9 cellular contexts compared by ENCODE assay signal in the genomic region with DNA sequence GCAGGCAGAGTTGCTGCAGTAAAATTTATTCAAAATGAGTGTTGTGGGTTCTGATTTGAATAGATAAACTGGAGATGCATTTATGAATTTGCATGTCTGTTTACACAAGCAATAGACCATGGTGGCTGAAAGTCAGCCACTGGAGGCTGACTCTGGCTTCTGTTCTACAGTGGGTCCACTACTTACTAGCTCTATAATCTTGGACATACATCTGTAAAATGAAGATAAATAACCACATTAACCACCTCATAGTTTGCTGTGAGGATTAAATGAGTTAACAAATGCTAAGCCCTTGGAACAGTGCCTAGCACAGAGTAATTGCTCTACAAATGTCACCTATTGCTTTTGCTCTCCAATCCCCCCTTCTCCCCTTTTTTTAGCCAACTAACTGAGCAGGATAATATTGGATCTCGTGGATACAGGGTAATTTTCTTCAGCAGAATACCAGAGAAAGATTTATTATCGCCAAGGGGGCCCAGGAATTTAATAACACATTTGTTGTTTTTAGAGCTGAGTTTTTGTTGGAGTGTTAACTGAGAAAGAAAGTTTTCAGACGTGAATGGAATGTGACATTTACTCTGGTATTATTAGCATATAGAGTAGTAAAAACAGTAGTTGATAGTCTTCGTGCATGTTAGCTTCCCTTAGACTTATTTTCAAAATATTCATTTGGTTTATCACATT. TPM values are rescaled to one million over a fixed set of nuclear protein-coding genes. Genes with fewer than 3 reads are reported as not detected.
DNase-seq lines count a peak whose midpoint lies in the region; ATAC-seq and TF ChIP-seq lines count a peak whose summit lies in the region.
"Had no signal": no experiment of that assay in that cellular context is flagged by ENCODE, and none has a peak within 500 bp of the region (broad histone marks: within the 10 kb centered on the region; RNA-seq: fewer than 3 reads in every experiment).

No MANE protein-coding gene starts in this region.

- peaks cover 0 to 5% of the 10 kb centered on the region in 2 experiments for H3K36me3 ChIP-seq in SK-N-SH (replicated peaks in 1 of 2; ENCODE audit: control insufficient read depth in 1 of 2, insufficient read depth in 2 of 2, low read length in 1 of 2)
- H3K36me3 ChIP-seq in smooth muscle cell (ENCODE audit: low read depth), result no peaks in the 10 kb centered on the region
- H3K36me3 ChIP-seq in Peyer's patch, result no peaks in the 10 kb centered on the region
- H3K36me3 ChIP-seq: BE2C had no signal

- DNase-seq in SK-N-SH (peak; percentile 45), OCI-M1 (lab: John Stamatoyannopoulos, UW) (peak; percentile 72), smooth muscle cell (lab: John Stamatoyannopoulos, UW; ENCODE audit: unreplicated experiment) (no peak), NCI-H1105 (lab: John Stamatoyannopoulos, UW) (no peak), Peyer's patch (no peak), iPS-NIHi11 (ENCODE audit: low spot score) (no peak)
- DNase-seq: BE2C had no signal

- H3K27ac ChIP-seq in SK-N-SH (ENCODE audit: low read depth in 2 of 2, low read length in 1 of 2), result no peak overlapping the region
- H3K27ac ChIP-seq in smooth muscle cell (ENCODE audit: low read depth), result peak overlapping the region; percentile 11
- H3K27ac ChIP-seq in Peyer's patch, result no peak overlapping the region

- no peak for TF ChIP-seq POLR2A in Peyer's patch (IDR thresholded peaks at IDR 0.05)

- no peak overlapping the region for H3K4me2 ChIP-seq in SK-N-SH
- peak overlapping the region; percentile 98 for H3K4me2 ChIP-seq in smooth muscle cell

- H3K4me3 ChIP-seq in SK-N-SH (ENCODE audit: low read depth in 2 of 2, low read length in 1 of 2), result no peak overlapping the region; a peak in 1 of 4 replicates
- H3K4me3 ChIP-seq in smooth muscle cell, result no peak overlapping the region
- H3K4me3 ChIP-seq in Peyer's patch, result no peak overlapping the region

- H3K27me3 ChIP-seq in SK-N-SH (ENCODE audit: insufficient read depth) (no peaks in the 10 kb centered on the region), smooth muscle cell (ENCODE audit: low read depth) (no peaks in the 10 kb centered on the region), Peyer's patch (no peaks in the 10 kb centered on the region)
- H3K27me3 ChIP-seq: BE2C had no signal

- H4K20me1 ChIP-seq in SK-N-SH (ENCODE audit: insufficient read depth) (no peaks in the 10 kb centered on the region), smooth muscle cell (ENCODE audit: low read depth) (peaks cover 2% of the 10 kb centered on the region)

- no peaks in the 10 kb centered on the region for H3K9me2 ChIP-seq in SK-N-SH

- no peak for TF ChIP-seq EP300 in SK-N-SH (IDR thresholded peaks at IDR 0.05; ENCODE audit: borderline replicate concordance in 1 of 2, low read depth in 1 of 2, low read length in 1 of 2)

- no peak for TF ChIP-seq CTCF in SK-N-SH (IDR thresholded peaks at IDR 0.05)
- no peak for TF ChIP-seq CTCF in smooth muscle cell (IDR thresholded peaks at IDR 0.05; ENCODE audit: borderline replicate concordance, insufficient read depth, poor library complexity, severe bottlenecking)
- no peak for TF ChIP-seq CTCF in Peyer's patch (IDR thresholded peaks at IDR 0.05)

- H3K79me2 ChIP-seq in SK-N-SH (ENCODE audit: insufficient read depth) (peaks cover 12% of the 10 kb centered on the region), smooth muscle cell (ENCODE audit: low read depth) (peaks cover 3% of the 10 kb centered on the region)

- peaks cover 13% of the 10 kb centered on the region for H3F3A ChIP-seq in SK-N-SH (replicated peaks; ENCODE audit: insufficient read depth)
- H3F3A ChIP-seq in smooth muscle cell (ENCODE audit: low read depth), result no peaks in the 10 kb centered on the region

- ATAC-seq in SK-N-SH treated with all-trans-retinoic acid at 6 μM for 48 hours (no peak), HG02798 (IDR thresholded peaks at IDR 0.05; ENCODE audit: poor library complexity, unreplicated experiment) (peak; percentile 32)

- H3K4me1 ChIP-seq in SK-N-SH (ENCODE audit: control insufficient read depth in 1 of 2, insufficient read depth in 2 of 2, low read depth in 1 of 2, low read length in 1 of 2) (peaks cover 0 to 9% of the 10 kb centered on the region in 2 experiments; a peak in 3 of 4 replicates), smooth muscle cell (ENCODE audit: low read depth) (peaks cover 14% of the 10 kb centered on the region), Peyer's patch (peaks cover 0 to 8% (median 0%) of the 10 kb centered on the region in 4 donors)

- CTCF ChIA-PET in SK-N-SH (lab: Yijun Ruan, JAX), result interaction anchor here (0.8 to 2.4 kb wide), 6 partner anchors 10 to 162 kb away, joined by 3 to 9 read pairs (median 4); no protein-coding TSS in a partner anchor

- H2AFZ ChIP-seq in SK-N-SH (ENCODE audit: low read depth) (0 out of 2 replicates have a peak overlapping the region, but pooled peaks have one; percentile 83), smooth muscle cell (ENCODE audit: low read depth) (no peak overlapping the region)

- 63% methylated on average over 4 of the region's 4 CpGs for WGBS in SK-N-SH (ENCODE audit: low lambda C conversion rate)
- 43% methylated on average over 4 of the region's 4 CpGs for WGBS in smooth muscle cell (ENCODE audit: low lambda C conversion rate)

- H3K9ac ChIP-seq in SK-N-SH (no peak overlapping the region), smooth muscle cell (ENCODE audit: low read depth) (no peak overlapping the region)

- H3K9me3 ChIP-seq in SK-N-SH, result no peaks in the 10 kb centered on the region
- no peaks in the 10 kb centered on the region for H3K9me3 ChIP-seq in smooth muscle cell (replicated peaks; ENCODE audit: low read depth)
- no peaks in the 10 kb centered on the region for H3K9me3 ChIP-seq in Peyer's patch
- H3K9me3 ChIP-seq: BE2C had no signal

- POLR2A ChIA-PET in SK-N-SH (lab: Yijun Ruan, JAX), result no interaction called here

- TF ChIP-seq RAD21 in SK-N-SH (IDR thresholded peaks at IDR 0.05; ENCODE audit: low read length), result no peak

TF ChIP-seq in SK-N-SH, 30 proteins besides CTCF, POLR2A, EP300 and RAD21:
- peak; percentile 58 for TF ChIP-seq GATA2 (CRISPR knock-in tag; IDR thresholded peaks at IDR 0.05)
- no peak for TF ChIP-seq TAF1 (IDR thresholded peaks at IDR 0.05; ENCODE audit: borderline replicate concordance, low read depth, low read length)
TF ChIP-seq in SK-N-SH: peak in this region for 1.

TF ChIP-seq in SK-N-SH treated with all-trans-retinoic acid at 6 μM for 48 hours, 23 proteins besides CTCF, POLR2A, EP300 and RAD21:
- TF ChIP-seq, protein P1, sequence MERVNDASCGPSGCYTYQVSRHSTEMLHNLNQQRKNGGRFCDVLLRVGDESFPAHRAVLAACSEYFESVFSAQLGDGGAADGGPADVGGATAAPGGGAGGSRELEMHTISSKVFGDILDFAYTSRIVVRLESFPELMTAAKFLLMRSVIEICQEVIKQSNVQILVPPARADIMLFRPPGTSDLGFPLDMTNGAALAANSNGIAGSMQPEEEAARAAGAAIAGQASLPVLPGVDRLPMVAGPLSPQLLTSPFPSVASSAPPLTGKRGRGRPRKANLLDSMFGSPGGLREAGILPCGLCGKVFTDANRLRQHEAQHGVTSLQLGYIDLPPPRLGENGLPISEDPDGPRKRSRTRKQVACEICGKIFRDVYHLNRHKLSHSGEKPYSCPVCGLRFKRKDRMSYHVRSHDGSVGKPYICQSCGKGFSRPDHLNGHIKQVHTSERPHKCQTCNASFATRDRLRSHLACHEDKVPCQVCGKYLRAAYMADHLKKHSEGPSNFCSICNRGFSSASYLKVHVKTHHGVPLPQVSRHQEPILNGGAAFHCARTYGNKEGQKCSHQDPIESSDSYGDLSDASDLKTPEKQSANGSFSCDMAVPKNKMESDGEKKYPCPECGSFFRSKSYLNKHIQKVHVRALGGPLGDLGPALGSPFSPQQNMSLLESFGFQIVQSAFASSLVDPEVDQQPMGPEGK (CRISPR knock-in tag; IDR thresholded peaks at IDR 0.05; ENCODE audit: borderline replicate concordance), result no peak
- TF ChIP-seq RARB (CRISPR knock-in tag; IDR thresholded peaks at IDR 0.05), result no peak

RNA-seq across cellular contexts. Expression of a gene that starts 1.4 kb away (rescaled TPM):
- polyA plus RNA-seq in SK-N-SH (2012; rRNA removed), result 6.2 and 8.4 TPM in 2 replicates
- polyA plus RNA-seq in SK-N-SH (2012; cell fraction: cytosol; rRNA removed), result 9.4 and 9.6 TPM in 2 replicates
- 5.0 and 8.0 TPM in 2 replicates for polyA plus RNA-seq in SK-N-SH (2012; cell fraction: nucleus; rRNA removed)
- total RNA-seq in smooth muscle cell, result 6.9 and 7.8 TPM in 2 replicates
- polyA plus RNA-seq in smooth muscle cell, result 4.8 and 5.6 TPM in 2 replicates
- total RNA-seq in Peyer's patch, result 10 to 100 TPM in 2 of 4 donors, 1 to 10 TPM in 2; 6.1 to 17.3 (median 9.3) TPM

RNA-seq across cellular contexts. Expression of a gene that starts 26.6 kb away (rescaled TPM):
- polyA plus RNA-seq in SK-N-SH (2012; rRNA removed) (1.1 TPM in 2 replicates), smooth muscle cell (5.6 and 5.8 TPM in 2 replicates)
- 1.4 and 1.7 TPM in 2 replicates for polyA plus RNA-seq in SK-N-SH (2012; cell fraction: cytosol; rRNA removed)
- polyA plus RNA-seq in SK-N-SH (2012; cell fraction: nucleus; rRNA removed), result 0.56 and 1.1 TPM in 2 replicates
- total RNA-seq in smooth muscle cell (5.3 and 7.2 TPM in 2 replicates), Peyer's patch (not detected)

Comparison
In these comparisons a context has a peak if more than half of its experiments do, and no peak if none do; other contexts are left out.
1. DNase-seq: peak in SK-N-SH (single experiment) and OCI-M1 (single experiment); none in smooth muscle cell (single experiment), NCI-H1105 (single experiment), Peyer's patch (0 of 3) and iPS-NIHi11 (single experiment).